Comparison of ENCODE assay signal across 1 cellular context in genomic region chr18:3247243-3248061, GRCh38.
TF ChIP-seq lines count a peak whose summit lies in the region.

Gene MYL12A, plus strand, starts transcription at chr18:3247801. Its CDS starts 5,447 bp downstream, at chr18:3253248.

TF ChIP-seq in K562, 482 proteins besides CTCF, POLR2A, EP300 and RAD21 (continued from another document and continues in another):
- TF ChIP-seq CHD7 (IDR thresholded peaks at IDR 0.05; ENCODE audit: low read depth, low read length), result no peak
- TF ChIP-seq ZFP30 (CRISPR knock-in tag; IDR thresholded peaks at IDR 0.05; ENCODE audit: borderline replicate concordance), result peak; percentile 61; the same call in 1 of the 2 replicates
- TF ChIP-seq PHF21A (IDR thresholded peaks at IDR 0.05; ENCODE audit: borderline replicate concordance, low read depth), result no peak
- no peak for TF ChIP-seq SFPQ (IDR thresholded peaks at IDR 0.05; ENCODE audit: low read depth, low read length)
- TF ChIP-seq PTBP1 (IDR thresholded peaks at IDR 0.05; ENCODE audit: low read depth, low read length), result 0 out of 2 replicates have a peak, but pooled peaks have one; percentile 54
- TF ChIP-seq ZNF143 (CRISPR knock-in tag; IDR thresholded peaks at IDR 0.05), result no peak
- peak; percentile 79 for TF ChIP-seq MAFF (IDR thresholded peaks at IDR 0.05; ENCODE audit: low read length)
- TF ChIP-seq ARID4B (CRISPR knock-in tag; IDR thresholded peaks at IDR 0.05), result peak; percentile 62; the same call in 1 of the 2 replicates
- no peak for TF ChIP-seq NELFE (IDR thresholded peaks at IDR 0.05; ENCODE audit: insufficient read depth, insufficient read length)
- TF ChIP-seq ZSCAN32 (CRISPR knock-in tag; IDR thresholded peaks at IDR 0.05), result no peak
- no peak for TF ChIP-seq RBM15 (IDR thresholded peaks at IDR 0.05; ENCODE audit: insufficient read depth, low read length)
- no peak for TF ChIP-seq FOXJ3 (CRISPR knock-in tag; IDR thresholded peaks at IDR 0.05)
- no peak for TF ChIP-seq ZKSCAN3 (CRISPR knock-in tag; IDR thresholded peaks at IDR 0.05)
- no peak for TF ChIP-seq TCFL5 (CRISPR knock-in tag; conservative IDR thresholded peaks at IDR 0.05)
- no peak for TF ChIP-seq U2AF1 (optimal IDR thresholded peaks at IDR 0.05; ENCODE audit: low read depth, low read length)
- TF ChIP-seq RFX1 (IDR thresholded peaks at IDR 0.05), result no peak
- no peak for TF ChIP-seq NFIX (CRISPR knock-in tag; IDR thresholded peaks at IDR 0.05; ENCODE audit: low read depth)
- peak; percentile 92 for TF ChIP-seq ELF2 (CRISPR knock-in tag; IDR thresholded peaks at IDR 0.05)
- no peak for TF ChIP-seq KAT2B (IDR thresholded peaks at IDR 0.05; ENCODE audit: low read depth, low read length)
- no peak for TF ChIP-seq ZNF584 (CRISPR knock-in tag; IDR thresholded peaks at IDR 0.05; ENCODE audit: low read depth)
- TF ChIP-seq FUS (optimal IDR thresholded peaks at IDR 0.05; ENCODE audit: low read depth, low read length), result no peak
- no peak for TF ChIP-seq CBX5 (IDR thresholded peaks at IDR 0.05; ENCODE audit: borderline replicate concordance, low read depth)
- TF ChIP-seq HNRNPLL (IDR thresholded peaks at IDR 0.05; ENCODE audit: low read depth, low read length, poor library complexity, severe bottlenecking), result no peak
- peak; percentile 99 for TF ChIP-seq POLR2B (IDR thresholded peaks at IDR 0.05; ENCODE audit: low read depth, partially characterized antibody)
- no peak for TF ChIP-seq CEBPZ (IDR thresholded peaks at IDR 0.05; ENCODE audit: borderline replicate concordance, low read depth, low read length)
- TF ChIP-seq MEF2D (tag; conservative IDR thresholded peaks at IDR 0.05; ENCODE audit: low read depth), result peak; percentile 83
- TF ChIP-seq SMAD1 (IDR thresholded peaks at IDR 0.05; ENCODE audit: low read depth, low read length, partially characterized antibody), result peak; percentile 96
- peak; percentile 40; the same call in 1 of the 2 replicates for TF ChIP-seq MAFK (IDR thresholded peaks at IDR 0.05; ENCODE audit: low read length)
- 0 out of 2 replicates have a peak, but pooled peaks have one; percentile 50 for TF ChIP-seq CHCHD3 (CRISPR knock-in tag; IDR thresholded peaks at IDR 0.05)
